14 cellular contexts compared by ENCODE assay signal in genomic region chr19:42312370-42312769, GRCh38. TPM values are rescaled to one million over a fixed set of nuclear protein-coding genes. Genes with fewer than 3 reads are reported as not detected.
DNase-seq lines count a peak whose midpoint lies in the region; ATAC-seq and TF ChIP-seq lines count a peak whose summit lies in the region.
"Had no signal": no experiment of that assay in that cellular context is flagged by ENCODE, and none has a peak within 500 bp of the region (broad histone marks: within the 10 kb centered on the region; RNA-seq: fewer than 3 reads in every experiment).

No MANE protein-coding gene starts in this region.

- no peak overlapping the region for H2BK12ac ChIP-seq in H9 (ENCODE audit: insufficient read length, low read depth, low read length)

- H3K27me3 Mint-ChIP-seq in CD4-positive, alpha-beta T cell, result peaks cover 43% of the 10 kb centered on the region
- H3K27me3 Mint-ChIP-seq in H9 (ENCODE audit: low read depth), result peaks cover 62% of the 10 kb centered on the region
- H3K27me3 Mint-ChIP-seq in activated T-helper 2 cell treated with anti-CD3 and anti-CD28 coated beads, Interferon-gamma antibody, Interleukin-2, Interleukin-4, amounts not matched to agents 10 μg/mL and 5 μg/mL and 100 μg/mL, durations not matched to agents 14 hours and 24 hours and 36 hours (ENCODE audit: low read depth), result peaks cover 36% of the 10 kb centered on the region
- peaks cover 16 to 59% (median 28%) of the 10 kb centered on the region in 5 donors for H3K27me3 Mint-ChIP-seq in naive thymus-derived CD8-positive, alpha-beta T cell

- no peak overlapping the region for H3K9ac ChIP-seq in H9 (ENCODE audit: extremely low read depth, insufficient read length, low read length)

- no peak overlapping the region for H3K4ac ChIP-seq in H9 (ENCODE audit: low read depth, low read length)

- peaks cover 32% of the 10 kb centered on the region for H3K27me3 ChIP-seq in CD4-positive, alpha-beta T cell (ENCODE audit: control insufficient read depth, insufficient read depth, low read length)
- peaks cover 3% of the 10 kb centered on the region; the same call in 1 of the 2 replicates for H3K27me3 ChIP-seq in H9 (ENCODE audit: insufficient read depth, low read length)
- H3K27me3 ChIP-seq: thyroid gland had no signal

- H2BK20ac ChIP-seq in H9 (ENCODE audit: low read depth, low read length, poor library complexity, severe bottlenecking), result no peak overlapping the region

- no peaks in the 10 kb centered on the region for H3K9me3 ChIP-seq in CD4-positive, alpha-beta T cell (ENCODE audit: control insufficient read depth, low read length)
- no peaks in the 10 kb centered on the region for H3K9me3 ChIP-seq in H9 (ENCODE audit: control insufficient read depth, low read depth, low read length)
- H3K9me3 ChIP-seq: thyroid gland had no signal

- no peak overlapping the region for H2BK15ac ChIP-seq in H9 (ENCODE audit: low read depth, low read length)

- no peak overlapping the region for H3K56ac ChIP-seq in H9 (ENCODE audit: insufficient read length, low read depth, low read length)

- H3K36me3 Mint-ChIP-seq in CD4-positive, alpha-beta T cell (ENCODE audit: low read depth), result no peaks in the 10 kb centered on the region
- no peaks in the 10 kb centered on the region; a peak in 1 of 7 replicates for H3K36me3 Mint-ChIP-seq in H9 (ENCODE audit: insufficient read depth in 1 of 3, low read depth in 3 of 3)
- no peaks in the 10 kb centered on the region for H3K36me3 Mint-ChIP-seq in activated T-helper 2 cell treated with anti-CD3 and anti-CD28 coated beads, Interferon-gamma antibody, Interleukin-2, Interleukin-4, amounts not matched to agents 10 μg/mL and 5 μg/mL and 100 μg/mL, durations not matched to agents 14 hours and 24 hours and 36 hours (ENCODE audit: low read depth)
- H3K36me3 Mint-ChIP-seq in naive thymus-derived CD8-positive, alpha-beta T cell, result no peaks in the 10 kb centered on the region

- no peak overlapping the region for H2BK120ac ChIP-seq in H9 (ENCODE audit: low read depth, low read length, poor library complexity, severe bottlenecking)

- WGBS in H9 (ENCODE audit: extremely low coverage, insufficient read length, low lambda C conversion rate), result no CpG with 5 or more reads among the region's 5 CpGs

- CTCF ChIA-PET in CD4-positive, alpha-beta T cell (lab: Charles Lee), result no interaction called here

- peaks cover 3% of the 10 kb centered on the region for H3K23me2 ChIP-seq in H9 (ENCODE audit: insufficient read length, low read depth, low read length, poor library complexity, severe bottlenecking)

- no peak overlapping the region for H4K8ac ChIP-seq in H9 (replicated peaks; ENCODE audit: insufficient read length, low read depth, low read length)

- H3K14ac ChIP-seq in H9 (ENCODE audit: insufficient read depth, low read length), result no peak overlapping the region

- H4K91ac ChIP-seq in H9 (ENCODE audit: insufficient read length, low read depth, low read length), result no peak overlapping the region

- POLR2A ChIA-PET in CD4-positive, alpha-beta T cell (lab: Charles Lee), result no interaction called here
- POLR2A ChIA-PET in naive thymus-derived CD8-positive, alpha-beta T cell (lab: Charles Lee), result no interaction called here

- no peaks in the 10 kb centered on the region for H3K79me1 ChIP-seq in H9 (ENCODE audit: insufficient read depth, low read depth, low read length, poor library complexity, severe bottlenecking)

- H3K23ac ChIP-seq in H9 (ENCODE audit: insufficient read length, low read depth, low read length), result no peak overlapping the region

- H3T11ph ChIP-seq in H9 (ENCODE audit: low read length), result no peak overlapping the region

- DNase-seq in CD4-positive, alpha-beta T cell, result no peak
- no peak for DNase-seq in H9
- no peak for DNase-seq in activated T-helper 2 cell treated with anti-CD3 and anti-CD28 coated beads, Interferon-gamma antibody, Interleukin-2, Interleukin-4, amounts not matched to agents 10 μg/mL and 5 μg/mL and 100 μg/mL, durations not matched to agents 14 hours and 24 hours and 36 hours (ENCODE audit: low spot score)
- no peak for DNase-seq in naive thymus-derived CD8-positive, alpha-beta T cell
- DNase-seq in amygdala (lab: John Stamatoyannopoulos, UW), result no peak
- DNase-seq: DMS79; NCI-H1436 treated with DMSO at 0.1 percent for 48 hours; Peyer's patch; stimulated activated CD4-positive, alpha-beta T cell treated with anti-CD3 and anti-CD28 coated beads, Interleukin-15, amount 100 ng/mL, for 24 hours; thyroid gland had no signal

- no peak overlapping the region for H3K18ac ChIP-seq in H9 (ENCODE audit: insufficient read length, low read depth, low read length)

- H3K27ac ChIP-seq in CD4-positive, alpha-beta T cell (ENCODE audit: low read depth, low read length), result no peak overlapping the region
- no peak overlapping the region for H3K27ac ChIP-seq in H9 (ENCODE audit: insufficient read length, low read depth, low read length)
- H3K27ac ChIP-seq: Peyer's patch, thyroid gland had no signal

- intact Hi-C loops in CD4-positive, alpha-beta T cell (cut with DNase I, micrococcal nuclease), result no loop called here
- intact Hi-C loops in activated T-helper 2 cell treated with anti-CD3 and anti-CD28 coated beads, Interferon-gamma antibody, Interleukin-2, Interleukin-4, amounts not matched to agents 10 μg/mL and 5 μg/mL and 100 μg/mL, durations not matched to agents 14 hours and 24 hours and 36 hours (cut with micrococcal nuclease), result no loop called here

- no peak overlapping the region for H4K5ac ChIP-seq in H9 (ENCODE audit: insufficient read length, low read depth, low read length)

- TF ChIP-seq CTCF in CD4-positive, alpha-beta T cell (IDR thresholded peaks at IDR 0.05), result no peak
- TF ChIP-seq CTCF in H9 (conservative IDR thresholded peaks at IDR 0.05), result no peak

- no peaks in the 10 kb centered on the region for H3K9me3 Mint-ChIP-seq in CD4-positive, alpha-beta T cell
- H3K9me3 Mint-ChIP-seq in H9, result no peaks in the 10 kb centered on the region
- no peaks in the 10 kb centered on the region for H3K9me3 Mint-ChIP-seq in activated T-helper 2 cell treated with anti-CD3 and anti-CD28 coated beads, Interferon-gamma antibody, Interleukin-2, Interleukin-4, amounts not matched to agents 10 μg/mL and 5 μg/mL and 100 μg/mL, durations not matched to agents 14 hours and 24 hours and 36 hours
- H3K9me3 Mint-ChIP-seq in naive thymus-derived CD8-positive, alpha-beta T cell, result peaks cover 0 to 2% (median 0%) of the 10 kb centered on the region in 9 donors

- H2AK5ac ChIP-seq in H9 (ENCODE audit: insufficient read length, low read length), result no peak overlapping the region

- H3K4me1 Mint-ChIP-seq in CD4-positive, alpha-beta T cell (ENCODE audit: low read depth), result peaks cover 12% of the 10 kb centered on the region
- peaks cover 9 to 20% of the 10 kb centered on the region in 2 experiments for H3K4me1 Mint-ChIP-seq in H9
- peaks cover 10% of the 10 kb centered on the region for H3K4me1 Mint-ChIP-seq in activated T-helper 2 cell treated with anti-CD3 and anti-CD28 coated beads, Interferon-gamma antibody, Interleukin-2, Interleukin-4, amounts not matched to agents 10 μg/mL and 5 μg/mL and 100 μg/mL, durations not matched to agents 14 hours and 24 hours and 36 hours (ENCODE audit: low read depth)
- H3K4me1 Mint-ChIP-seq in naive thymus-derived CD8-positive, alpha-beta T cell, result peaks cover 15 to 27% (median 19%) of the 10 kb centered on the region in 4 donors

- H3K4me3 Mint-ChIP-seq in CD4-positive, alpha-beta T cell, result peak overlapping the region; percentile 51
- peak overlapping the region; percentile 72 to 86 for H3K4me3 Mint-ChIP-seq in H9
- H3K4me3 Mint-ChIP-seq in activated T-helper 2 cell treated with anti-CD3 and anti-CD28 coated beads, Interferon-gamma antibody, Interleukin-2, Interleukin-4, amounts not matched to agents 10 μg/mL and 5 μg/mL and 100 μg/mL, durations not matched to agents 14 hours and 24 hours and 36 hours (ENCODE audit: low read depth), result peak overlapping the region; percentile 67
- H3K4me3 Mint-ChIP-seq in naive thymus-derived CD8-positive, alpha-beta T cell, result peak overlapping the region; percentile 7 to 87 (median 70)

- ATAC-seq in CD4-positive, alpha-beta T cell (ENCODE audit: poor library complexity), result no peak
- no peak for ATAC-seq in naive thymus-derived CD8-positive, alpha-beta T cell
- ATAC-seq in GM21360 (IDR thresholded peaks at IDR 0.05; ENCODE audit: unreplicated experiment) (no peak), GM21447 (IDR thresholded peaks at IDR 0.05; ENCODE audit: unreplicated experiment) (no peak), GM19395 (IDR thresholded peaks at IDR 0.05; ENCODE audit: unreplicated experiment) (no peak)

- no peak overlapping the region for H3K27ac Mint-ChIP-seq in CD4-positive, alpha-beta T cell
- H3K27ac Mint-ChIP-seq in H9, result peak overlapping the region in 1 of 3 experiments; percentile 52; a peak in 1 of 7 replicates
- H3K27ac Mint-ChIP-seq in activated T-helper 2 cell treated with anti-CD3 and anti-CD28 coated beads, Interferon-gamma antibody, Interleukin-2, Interleukin-4, amounts not matched to agents 10 μg/mL and 5 μg/mL and 100 μg/mL, durations not matched to agents 14 hours and 24 hours and 36 hours, result no peak overlapping the region
- peak overlapping the region in 2 of 10 donors; percentile 73 to 87 for H3K27ac Mint-ChIP-seq in naive thymus-derived CD8-positive, alpha-beta T cell

- no peaks in the 10 kb centered on the region for H4K20me1 ChIP-seq in H9 (ENCODE audit: control insufficient read depth, insufficient read depth, insufficient read length)

- H3K79me2 ChIP-seq in H9 (ENCODE audit: insufficient read depth, low read length), result no peaks in the 10 kb centered on the region

- H3K4me2 ChIP-seq in H9 (ENCODE audit: insufficient read depth, insufficient read length, low read length), result no peak overlapping the region

- no peak overlapping the region for H2AFZ ChIP-seq in H9 (ENCODE audit: low read length)

- H2BK5ac ChIP-seq in H9 (ENCODE audit: insufficient read length, low read length), result no peak overlapping the region

- H3K4me1 ChIP-seq in H9 (ENCODE audit: insufficient read depth, low read length), result no peaks in the 10 kb centered on the region

RNA-seq across cellular contexts. Expression of gene TMEM145, which starts 0.7 kb away (rescaled TPM):
- not detected for total RNA-seq in CD4-positive, alpha-beta T cell
- total RNA-seq in H9 (2021), result 2.8 and 4.5 TPM in 2 replicates
- 0.71 and 0.85 TPM in 2 replicates for total RNA-seq in activated T-helper 2 cell treated with anti-CD3 and anti-CD28 coated beads, Interferon-gamma antibody, Interleukin-2, Interleukin-4, amounts not matched to agents 10 μg/mL and 5 μg/mL and 100 μg/mL, durations not matched to agents 14 hours and 24 hours and 36 hours
- not detected for total RNA-seq in naive thymus-derived CD8-positive, alpha-beta T cell
- not detected for polyA plus RNA-seq in naive thymus-derived CD8-positive, alpha-beta T cell
- total RNA-seq: Peyer's patch, pulmonary artery endothelial cell had no signal

RNA-seq across cellular contexts. Expression of gene PAFAH1B3, which starts 9.9 kb away (rescaled TPM):
- 10 to 100 TPM; 10.6 to 11.8 TPM for total RNA-seq in CD4-positive, alpha-beta T cell
- total RNA-seq in H9 (2021), result 109 and 113 TPM in 2 replicates
- 49.3 and 50.9 TPM in 2 replicates for total RNA-seq in activated T-helper 2 cell treated with anti-CD3 and anti-CD28 coated beads, Interferon-gamma antibody, Interleukin-2, Interleukin-4, amounts not matched to agents 10 μg/mL and 5 μg/mL and 100 μg/mL, durations not matched to agents 14 hours and 24 hours and 36 hours
- 10 to 100 TPM; 15.4 to 17.7 TPM for total RNA-seq in naive thymus-derived CD8-positive, alpha-beta T cell
- 10 to 100 TPM; 38.4 to 48.1 (median 43.6) TPM for polyA plus RNA-seq in naive thymus-derived CD8-positive, alpha-beta T cell

RNA-seq across cellular contexts. Expression of gene PRR19, which starts 10.4 kb away (rescaled TPM):
- total RNA-seq in CD4-positive, alpha-beta T cell, result under 1 TPM in 1 of 2 experiments, not detected in 1; 0.16 TPM
- total RNA-seq in H9 (2021), result 2.9 and 3.2 TPM in 2 replicates
- 0.74 and 0.91 TPM in 2 replicates for total RNA-seq in activated T-helper 2 cell treated with anti-CD3 and anti-CD28 coated beads, Interferon-gamma antibody, Interleukin-2, Interleukin-4, amounts not matched to agents 10 μg/mL and 5 μg/mL and 100 μg/mL, durations not matched to agents 14 hours and 24 hours and 36 hours
- under 1 TPM in 1 of 2 experiments, not detected in 1; 0.25 TPM for total RNA-seq in naive thymus-derived CD8-positive, alpha-beta T cell
- under 1 TPM in 2 of 3 donors, not detected in 1; 0.32 to 0.49 TPM for polyA plus RNA-seq in naive thymus-derived CD8-positive, alpha-beta T cell

RNA-seq across cellular contexts. Expression of gene MEGF8, which starts 13.1 kb away (rescaled TPM):
- 1 to 10 TPM; 4.1 to 4.2 TPM for total RNA-seq in CD4-positive, alpha-beta T cell
- 28.4 and 28.8 TPM in 2 replicates for total RNA-seq in H9 (2021)
- total RNA-seq in activated T-helper 2 cell treated with anti-CD3 and anti-CD28 coated beads, Interferon-gamma antibody, Interleukin-2, Interleukin-4, amounts not matched to agents 10 μg/mL and 5 μg/mL and 100 μg/mL, durations not matched to agents 14 hours and 24 hours and 36 hours, result 9.7 and 10.3 TPM in 2 replicates
- 10 to 100 TPM in 1 of 2 experiments, 1 to 10 TPM in 1; 9.2 to 10.2 TPM for total RNA-seq in naive thymus-derived CD8-positive, alpha-beta T cell
- polyA plus RNA-seq in naive thymus-derived CD8-positive, alpha-beta T cell, result under 1 TPM; 0.23 to 0.57 (median 0.34) TPM

RNA-seq across cellular contexts. Expression of gene CIC, which starts 43.3 kb away (rescaled TPM):
- total RNA-seq in CD4-positive, alpha-beta T cell, result 100 to 1,000 TPM; 114 to 119 TPM
- 54.0 and 56.0 TPM in 2 replicates for total RNA-seq in H9 (2021)
- 68.3 and 69.3 TPM in 2 replicates for total RNA-seq in activated T-helper 2 cell treated with anti-CD3 and anti-CD28 coated beads, Interferon-gamma antibody, Interleukin-2, Interleukin-4, amounts not matched to agents 10 μg/mL and 5 μg/mL and 100 μg/mL, durations not matched to agents 14 hours and 24 hours and 36 hours
- 10 to 100 TPM; 84.7 to 87.4 TPM for total RNA-seq in naive thymus-derived CD8-positive, alpha-beta T cell
- 1 to 10 TPM in 2 of 3 donors, under 1 TPM in 1; 0.43 to 1.8 (median 1.3) TPM for polyA plus RNA-seq in naive thymus-derived CD8-positive, alpha-beta T cell
